8 cellular contexts compared by ENCODE assay signal in genomic region chr10:72248477-72249151, GRCh38. TPM values are rescaled to one million over a fixed set of nuclear protein-coding genes. Genes with fewer than 3 reads are reported as not detected.
DNase-seq lines count a peak whose midpoint lies in the region; ATAC-seq and TF ChIP-seq lines count a peak whose summit lies in the region.

No MANE protein-coding gene starts in this region.

- peaks cover 72% of the 10 kb centered on the region for H3K4me1 ChIP-seq in mucosa of descending colon (ENCODE audit: low read depth)

- H3K4me3 ChIP-seq in GM08714 (ENCODE audit: low read length) (peak overlapping the region; percentile 16; the same call in 1 of the 2 replicates), mucosa of descending colon (no peak overlapping the region)

- H3K9me3 ChIP-seq in KOPT-K1 (ENCODE audit: insufficient read depth, low read length, poor library complexity, severe bottlenecking), result no peaks in the 10 kb centered on the region
- H3K9me3 ChIP-seq in mucosa of descending colon, result no peaks in the 10 kb centered on the region

- ATAC-seq in GM21717 (IDR thresholded peaks at IDR 0.05; ENCODE audit: unreplicated experiment) (peak; percentile 70), mucosa of descending colon (peak; percentile 91)

- no peak for TF ChIP-seq CTCF in mucosa of descending colon (IDR thresholded peaks at IDR 0.05)

- intact Hi-C loops in mucosa of descending colon (cut with DNase I, micrococcal nuclease), result no loop called here

- H3K36me3 ChIP-seq in KOPT-K1 (ENCODE audit: insufficient read depth, low read length), result no peaks in the 10 kb centered on the region
- H3K36me3 ChIP-seq in mucosa of descending colon (ENCODE audit: low read depth), result no peaks in the 10 kb centered on the region

- DNase-seq in activated CD4-positive, alpha-beta T cell treated with anti-CD3 and anti-CD28 coated beads, Interleukin-2, amount 50 U/mL, for 48 hours, result peak; percentile 67 to 76
- peak; percentile 53 for DNase-seq in effector CD4-positive, alpha-beta T cell
- DNase-seq in mucosa of descending colon (peak; percentile 79 to 94 (median 87)), NCI-H1092 treated with DMSO at 0.1 percent for 48 hours (lab: John Stamatoyannopoulos, UW) (no peak)
- DNase-seq in stimulated activated CD8-positive, alpha-beta memory T cell treated with anti-CD3 and anti-CD28 coated beads, Interleukin-7, amount 100 ng/mL, for 4 hours (ENCODE audit: low read depth in 2 of 2), result peak; percentile 55 to 57

- peak overlapping the region; percentile 89 for H3K27ac ChIP-seq in KOPT-K1 (ENCODE audit: low read depth, low read length, poor library complexity, severe bottlenecking)

RNA-seq across cellular contexts. Expression of gene DDIT4, which starts 25.1 kb away (rescaled TPM):
- 100 to 1,000 TPM in 1 of 3 donors, 10 to 100 TPM in 2; 32.9 to 142 (median 49.6) TPM for total RNA-seq in mucosa of descending colon

RNA-seq across cellular contexts. Expression of gene ASCC1, which starts 32.5 kb away (rescaled TPM):
- 10 to 100 TPM; 18.0 to 23.6 (median 21.4) TPM for total RNA-seq in mucosa of descending colon

RNA-seq across cellular contexts. Expression of gene ANAPC16, which starts 32.8 kb away (rescaled TPM):
- 100 to 1,000 TPM in 1 of 3 donors, 10 to 100 TPM in 2; 72.1 to 126 (median 83.5) TPM for total RNA-seq in mucosa of descending colon
